ENCODE assay signal across 39 cellular contexts in genomic region chr15:35090104-35090807, GRCh38. TPM values are rescaled to one million over a fixed set of nuclear protein-coding genes. Genes with fewer than 3 reads are reported as not detected.
"Had no signal": no experiment of that assay in that cellular context is flagged by ENCODE, and none has a peak within 500 bp of the region (broad histone marks: within the 10 kb centered on the region; RNA-seq: fewer than 3 reads in every experiment).

No MANE protein-coding gene starts in this region.

- H3K36me3 Mint-ChIP-seq: activated CD4-positive, alpha-beta memory T cell treated with anti-CD3 and anti-CD28 coated beads for 36 hours; activated naive CD8-positive, alpha-beta T cell treated with anti-CD3 and anti-CD28 coated beads for 36 hours had no signal

- H3K4me3 ChIP-seq: adrenal gland, body of pancreas, breast epithelium had no signal

- H3K9me3 ChIP-seq: adrenal gland, body of pancreas, breast epithelium had no signal

- H3K9me3 Mint-ChIP-seq: activated B cell treated with CpG ODN at 0.5 μM for 24 hours; activated CD4-positive, alpha-beta memory T cell treated with anti-CD3 and anti-CD28 coated beads for 36 hours; activated CD4-positive, alpha-beta T cell treated with anti-CD3 and anti-CD28 coated beads, Interleukin-2, amount 10 ng/mL, durations not matched to agents 24 days and 14 days; activated CD8-positive, alpha-beta T cell treated with anti-CD3 and anti-CD28 coated beads for 36 hours; activated naive CD4-positive, alpha-beta T cell treated with anti-CD3 and anti-CD28 coated beads for 36 hours; activated naive CD8-positive, alpha-beta T cell treated with anti-CD3 and anti-CD28 coated beads for 36 hours; activated T-helper 1 cell treated with anti-CD3 and anti-CD28 coated beads, Interleukin-12 subunit alpha, Interleukin-12 subunit beta, Interleukin-2, Interleukin-4 antibody, amounts not matched to agents 30 ng/mL and 10 ng/mL and 1 ng/mL, durations not matched to agents 14 hours and 24 hours and 36 hours; T-helper 1 cell treated with Interleukin-12 subunit alpha and Interleukin-12 subunit beta and Interleukin-4 antibody, amounts not matched to agents 30 μg/mL and 1 μg/mL, for 36 hours; T-helper 2 cell treated with Interferon-gamma antibody and Interleukin-4, amounts not matched to agents 5 μg/mL and 100 μg/mL, for 36 hours had no signal

- H3K4me1 ChIP-seq: adrenal gland, body of pancreas, breast epithelium had no signal

- H3K27ac Mint-ChIP-seq: activated B cell treated with CpG ODN at 0.5 μM for 24 hours; activated CD4-positive, alpha-beta memory T cell treated with anti-CD3 and anti-CD28 coated beads for 36 hours; activated CD4-positive, alpha-beta T cell treated with anti-CD3 and anti-CD28 coated beads, Interleukin-2, amount 10 ng/mL, durations not matched to agents 24 days and 14 days; activated CD8-positive, alpha-beta T cell treated with anti-CD3 and anti-CD28 coated beads for 36 hours; activated naive CD4-positive, alpha-beta T cell treated with anti-CD3 and anti-CD28 coated beads for 36 hours; activated naive CD4-positive, alpha-beta T cell treated with anti-CD3 and anti-CD28 coated beads, Interleukin-2, amount 50 U/mL, for 72 hours; activated naive CD8-positive, alpha-beta T cell treated with anti-CD3 and anti-CD28 coated beads for 36 hours; activated T-cell treated with anti-CD3 and anti-CD28 coated beads, Interleukin-2, amount 50 U/mL, for 72 hours; activated T-helper 1 cell treated with anti-CD3 and anti-CD28 coated beads, Interleukin-12 subunit alpha, Interleukin-12 subunit beta, Interleukin-2, Interleukin-4 antibody, amounts not matched to agents 30 ng/mL and 10 ng/mL and 1 ng/mL, durations not matched to agents 14 hours and 24 hours and 36 hours; activated T-helper 17 cell treated with anti-CD3 and anti-CD28 coated beads, Interleukin-2, amount 50 U/mL, for 72 hours; T-helper 1 cell treated with Interleukin-12 subunit alpha and Interleukin-12 subunit beta and Interleukin-4 antibody, amounts not matched to agents 30 μg/mL and 1 μg/mL, for 36 hours; T-helper 2 cell treated with Interferon-gamma antibody and Interleukin-4, amounts not matched to agents 5 μg/mL and 100 μg/mL, for 36 hours had no signal

- DNase-seq: activated B cell treated with CpG ODN at 0.5 μM for 24 hours; activated CD4-positive, alpha-beta memory T cell treated with anti-CD3 and anti-CD28 coated beads for 36 hours; activated CD4-positive, alpha-beta T cell treated with anti-CD3 and anti-CD28 coated beads for 4 hours; activated CD4-positive, alpha-beta T cell treated with anti-CD3 and anti-CD28 coated beads, Interleukin-2, amount 10 ng/mL, durations not matched to agents 24 days and 14 days; activated CD4-positive, alpha-beta T cell treated with anti-CD3 and anti-CD28 coated beads, Interleukin-2, amount 50 U/mL, for 1 hour; activated CD4-positive, alpha-beta T cell treated with anti-CD3 and anti-CD28 coated beads, Interleukin-2, amount 50 U/mL, for 4 hours; activated CD4-positive, CD25-positive, alpha-beta regulatory T cell treated with anti-CD3 and anti-CD28 coated beads, Interleukin-2, amount 50 U/mL, for 72 hours; activated CD8-positive, alpha-beta memory T cell treated with anti-CD3 and anti-CD28 coated beads, Interleukin-2, amount 50 U/mL, for 4 hours; activated CD8-positive, alpha-beta T cell treated with anti-CD3 and anti-CD28 coated beads for 36 hours; activated effector memory CD4-positive, alpha-beta T cell treated with anti-CD3 and anti-CD28 coated beads, Interleukin-2, amount 50 U/mL, for 16 hours; activated gamma-delta T cell treated with Interleukin-2 at 50 U/mL for 16 hours; activated naive CD4-positive, alpha-beta T cell; activated naive CD4-positive, alpha-beta T cell treated with anti-CD3 and anti-CD28 coated beads for 36 hours; activated naive CD4-positive, alpha-beta T cell treated with anti-CD3 and anti-CD28 coated beads, Interleukin-2, amount 50 U/mL, for 16 hours; activated naive CD8-positive, alpha-beta T cell treated with anti-CD3 and anti-CD28 coated beads for 36 hours; activated T-cell treated with anti-CD3 and anti-CD28 coated beads for 4 hours; activated T-cell treated with anti-CD3 and anti-CD28 coated beads, Interleukin-2, amount 50 U/mL, for 1 hour; activated T-cell treated with anti-CD3 and anti-CD28 coated beads, Interleukin-2, amount 50 U/mL, for 4 hours; activated T-cell treated with anti-CD3 and anti-CD28 coated beads, Interleukin-2, amount 50 U/mL, for 72 hours; adrenal gland; amniotic stem cell; aorta; body of pancreas; brain microvascular endothelial cell; central memory CD4-positive, alpha-beta T cell; T-helper 1 cell; T-helper 2 cell; T-helper 9 cell had no signal

- H3K27ac ChIP-seq: adrenal gland, body of pancreas, brain microvascular endothelial cell, breast epithelium, VCaP had no signal

- H3K27me3 ChIP-seq: adrenal gland, body of pancreas, brain microvascular endothelial cell, breast epithelium had no signal

- H3K36me3 ChIP-seq: adrenal gland, brain microvascular endothelial cell, breast epithelium had no signal

- H3K4me3 Mint-ChIP-seq: activated B cell treated with CpG ODN at 0.5 μM for 24 hours; activated CD4-positive, alpha-beta memory T cell treated with anti-CD3 and anti-CD28 coated beads for 36 hours; activated CD4-positive, alpha-beta T cell treated with anti-CD3 and anti-CD28 coated beads, Interleukin-2, amount 10 ng/mL, durations not matched to agents 24 days and 14 days; activated CD8-positive, alpha-beta T cell treated with anti-CD3 and anti-CD28 coated beads for 36 hours; activated naive CD4-positive, alpha-beta T cell treated with anti-CD3 and anti-CD28 coated beads for 36 hours; activated naive CD8-positive, alpha-beta T cell treated with anti-CD3 and anti-CD28 coated beads for 36 hours; activated T-cell treated with anti-CD3 and anti-CD28 coated beads, Interleukin-2, amount 50 U/mL, for 4 hours; activated T-cell treated with anti-CD3 and anti-CD28 coated beads, Interleukin-2, amount 50 U/mL, for 72 hours; activated T-helper 1 cell treated with anti-CD3 and anti-CD28 coated beads, Interleukin-12 subunit alpha, Interleukin-12 subunit beta, Interleukin-2, Interleukin-4 antibody, amounts not matched to agents 30 ng/mL and 10 ng/mL and 1 ng/mL, durations not matched to agents 14 hours and 24 hours and 36 hours; activated T-helper 17 cell treated with anti-CD3 and anti-CD28 coated beads, Interleukin-2, amount 50 U/mL, for 72 hours; T-helper 1 cell treated with Interleukin-12 subunit alpha and Interleukin-12 subunit beta and Interleukin-4 antibody, amounts not matched to agents 30 μg/mL and 1 μg/mL, for 36 hours; T-helper 2 cell treated with Interferon-gamma antibody and Interleukin-4, amounts not matched to agents 5 μg/mL and 100 μg/mL, for 36 hours had no signal

- H3K4me1 Mint-ChIP-seq: activated B cell treated with CpG ODN at 0.5 μM for 24 hours; activated CD4-positive, alpha-beta T cell treated with anti-CD3 and anti-CD28 coated beads, Interleukin-2, amount 10 ng/mL, durations not matched to agents 24 days and 14 days; activated naive CD8-positive, alpha-beta T cell treated with anti-CD3 and anti-CD28 coated beads for 36 hours; activated T-helper 17 cell treated with anti-CD3 and anti-CD28 coated beads, Interleukin-2, amount 50 U/mL, for 72 hours had no signal

- ATAC-seq: activated CD8-positive, alpha-beta T cell treated with anti-CD3 and anti-CD28 coated beads for 36 hours; activated naive CD4-positive, alpha-beta T cell treated with anti-CD3 and anti-CD28 coated beads, Interleukin-2, amount 50 U/mL, for 72 hours; activated T-cell treated with anti-CD3 and anti-CD28 coated beads, Interleukin-2, amount 50 U/mL, for 4 hours; activated T-cell treated with anti-CD3 and anti-CD28 coated beads, Interleukin-2, amount 50 U/mL, for 72 hours; activated T-helper 17 cell treated with anti-CD3 and anti-CD28 coated beads, Interleukin-2, amount 50 U/mL, for 72 hours; body of pancreas had no signal

- H3K27me3 Mint-ChIP-seq: activated B cell treated with CpG ODN at 0.5 μM for 24 hours; activated CD4-positive, alpha-beta memory T cell treated with anti-CD3 and anti-CD28 coated beads for 36 hours; activated naive CD8-positive, alpha-beta T cell treated with anti-CD3 and anti-CD28 coated beads for 36 hours; activated T-helper 17 cell treated with anti-CD3 and anti-CD28 coated beads, Interleukin-2, amount 50 U/mL, for 72 hours had no signal

- FAIRE-seq: astrocyte, TTC549 had no signal

RNA-seq across cellular contexts. Expression of gene NANOGP8, which starts 5.2 kb away (rescaled TPM):
- total RNA-seq: activated CD4-positive, alpha-beta memory T cell treated with anti-CD3 and anti-CD28 coated beads for 36 hours; activated CD4-positive, alpha-beta T cell treated with anti-CD3 and anti-CD28 coated beads, Interleukin-2, amount 10 ng/mL, durations not matched to agents 24 days and 14 days; activated CD8-positive, alpha-beta memory T cell treated with anti-CD3 and anti-CD28 coated beads for 36 hours; activated CD8-positive, alpha-beta T cell treated with anti-CD3 and anti-CD28 coated beads for 36 hours; activated naive CD4-positive, alpha-beta T cell treated with anti-CD3 and anti-CD28 coated beads for 36 hours; activated naive CD4-positive, alpha-beta T cell treated with anti-CD3 and anti-CD28 coated beads, Interleukin-2, amount 50 U/mL, for 72 hours; activated naive CD8-positive, alpha-beta T cell treated with anti-CD3 and anti-CD28 coated beads for 36 hours; activated T-cell treated with anti-CD3 and anti-CD28 coated beads, Interleukin-2, amount 50 U/mL, for 4 hours; activated T-cell treated with anti-CD3 and anti-CD28 coated beads, Interleukin-2, amount 50 U/mL, for 72 hours; activated T-helper 1 cell treated with anti-CD3 and anti-CD28 coated beads, Interleukin-12 subunit alpha, Interleukin-12 subunit beta, Interleukin-2, Interleukin-4 antibody, amounts not matched to agents 30 ng/mL and 10 ng/mL and 1 ng/mL, durations not matched to agents 14 hours and 24 hours and 36 hours; activated T-helper 17 cell treated with anti-CD3 and anti-CD28 coated beads, Interleukin-2, amount 50 U/mL, for 72 hours; astrocyte; cardiac septum had no signal
- polyA plus RNA-seq: adrenal gland, aorta had no signal
